Comparison of ENCODE assay signal across 9 cellular contexts in genomic region chr3:16849795-16850194, GRCh38. TPM values are rescaled to one million over a fixed set of nuclear protein-coding genes. Genes with fewer than 3 reads are reported as not detected.
A peak's percentile ranks its signal among the peaks of the same experiment; 100 is the strongest.
DNase-seq lines count a peak whose midpoint lies in the region; ATAC-seq and TF ChIP-seq lines count a peak whose summit lies in the region.
"Had no signal": no experiment of that assay in that cellular context is flagged by ENCODE, and none has a peak within 500 bp of the region (broad histone marks: within the 10 kb centered on the region; RNA-seq: fewer than 3 reads in every experiment).

No MANE protein-coding gene starts in this region.

- no peaks in the 10 kb centered on the region for H3K27me3 ChIP-seq in neural progenitor cell
- H3K27me3 ChIP-seq: breast epithelium had no signal

- DNase-seq in GM03348 (ENCODE audit: low spot score) (peak; percentile 40), MV-4-11 (lab: John Stamatoyannopoulos, UW) (peak; percentile 68), neural progenitor cell (ENCODE audit: low spot score) (no peak), GM10266 (ENCODE audit: extremely low spot score) (no peak), NCI-H2196 treated with DMSO at 0.1 percent for 48 hours (lab: John Stamatoyannopoulos, UW; ENCODE audit: unreplicated experiment) (no peak), cortex of kidney (lab: John Stamatoyannopoulos, UW) (no peak), NCI-H1930 (lab: John Stamatoyannopoulos, UW) (no peak)
- no peak for DNase-seq in effector memory CD8-positive, alpha-beta T cell

- H3K36me3 Mint-ChIP-seq in effector memory CD8-positive, alpha-beta T cell (ENCODE audit: insufficient read depth), result no peaks in the 10 kb centered on the region
- H3K36me3 Mint-ChIP-seq in neural progenitor cell, result no peaks in the 10 kb centered on the region

- no peak overlapping the region for H3K9ac ChIP-seq in neural progenitor cell

- no peaks in the 10 kb centered on the region for H3F3A ChIP-seq in neural progenitor cell (ENCODE audit: low read depth)

- TF ChIP-seq CTCF in neural progenitor cell (IDR thresholded peaks at IDR 0.05), result no peak
- TF ChIP-seq CTCF in GM10266 (IDR thresholded peaks at IDR 0.05; ENCODE audit: control insufficient read depth, insufficient read depth, low read depth, missing control alignments), result no peak

- no peak overlapping the region for H3K4me3 ChIP-seq in neural progenitor cell

- peak overlapping the region; percentile 77 to 92 for H3K27ac Mint-ChIP-seq in effector memory CD8-positive, alpha-beta T cell
- peak overlapping the region; percentile 64 for H3K27ac Mint-ChIP-seq in neural progenitor cell

- H3K4me1 ChIP-seq in neural progenitor cell, result peaks cover 9% of the 10 kb centered on the region
- H3K4me1 ChIP-seq: breast epithelium had no signal

- H3K27ac ChIP-seq in neural progenitor cell, result no peak overlapping the region
- H3K27ac ChIP-seq: breast epithelium had no signal

- no peaks in the 10 kb centered on the region for H3K36me3 ChIP-seq in neural progenitor cell
- H3K36me3 ChIP-seq: breast epithelium had no signal

- no peaks in the 10 kb centered on the region for H4K20me1 ChIP-seq in neural progenitor cell (ENCODE audit: low read depth)

- peaks cover 20 to 41% of the 10 kb centered on the region in 2 donors for H3K4me1 Mint-ChIP-seq in effector memory CD8-positive, alpha-beta T cell (ENCODE audit: low read depth in 2 of 2)
- H3K4me1 Mint-ChIP-seq in neural progenitor cell, result peaks cover 7% of the 10 kb centered on the region

- no peaks in the 10 kb centered on the region for H3K79me2 ChIP-seq in neural progenitor cell (ENCODE audit: low read depth)

- no peaks in the 10 kb centered on the region for H3K27me3 Mint-ChIP-seq in effector memory CD8-positive, alpha-beta T cell
- no peaks in the 10 kb centered on the region for H3K27me3 Mint-ChIP-seq in neural progenitor cell (ENCODE audit: insufficient read depth, low read depth)

- H2AFZ ChIP-seq in neural progenitor cell (replicated peaks), result peak overlapping the region; percentile 98

- peak overlapping the region; percentile 70 to 73 for H3K4me3 Mint-ChIP-seq in effector memory CD8-positive, alpha-beta T cell
- no peak overlapping the region for H3K4me3 Mint-ChIP-seq in neural progenitor cell

- H3K4me2 ChIP-seq in neural progenitor cell, result peak overlapping the region; percentile 56

- no peaks in the 10 kb centered on the region for H3K9me3 Mint-ChIP-seq in effector memory CD8-positive, alpha-beta T cell
- no peaks in the 10 kb centered on the region for H3K9me3 Mint-ChIP-seq in neural progenitor cell

- H3K9me3 ChIP-seq in neural progenitor cell (ENCODE audit: low read depth), result no peaks in the 10 kb centered on the region
- H3K9me3 ChIP-seq: breast epithelium had no signal

- ATAC-seq in effector memory CD8-positive, alpha-beta T cell (replicated peaks), result peak; percentile 21

RNA-seq across cellular contexts. Expression of gene PLCL2, which starts 35.0 kb away (rescaled TPM):
- total RNA-seq in neural progenitor cell (ENCODE audit: low replicate concordance), result 23.7 and 26.4 TPM in 2 replicates

Comparison
In these comparisons a context has a peak if more than half of its experiments do, and no peak if none do; other contexts are left out.
1. DNase-seq: peak in GM03348 (single experiment) and MV-4-11 (single experiment); none in effector memory CD8-positive, alpha-beta T cell (0 of 3), neural progenitor cell (single experiment), GM10266 (single experiment), NCI-H2196 treated with DMSO at 0.1 percent for 48 hours (single experiment), cortex of kidney (single experiment) and NCI-H1930 (0 of 2).